ENCODE assay signal across 1 cellular context in genomic region chr9:91207889-91208651, GRCh38.
TF ChIP-seq lines count a peak whose summit lies in the region.

No MANE protein-coding gene starts in this region.

TF ChIP-seq in HepG2, 621 proteins besides CTCF, POLR2A, EP300 and RAD21 (continued from another document and continues in another):
- TF ChIP-seq ARID5B (CRISPR knock-in tag; IDR thresholded peaks at IDR 0.05) (peak; percentile 86), TARDBP (CRISPR knock-in tag; IDR thresholded peaks at IDR 0.05) (peak; percentile 62; the same call in 1 of the 2 replicates), SIX1 (CRISPR knock-in tag; IDR thresholded peaks at IDR 0.05; ENCODE audit: borderline replicate concordance) (peak; percentile 2; the same call in 1 of the 2 replicates), ZFX (CRISPR knock-in tag; IDR thresholded peaks at IDR 0.05; ENCODE audit: low read depth) (peak; percentile 26; the same call in 1 of the 2 replicates), SOX13 (IDR thresholded peaks at IDR 0.05) (no peak), SOX13 (CRISPR knock-in tag; conservative IDR thresholded peaks at IDR 0.05 in 1 of 2, IDR thresholded peaks at IDR 0.05 in 1 of 2) (peak in 1 of 2 experiments; percentile 71; a peak in 2 of 4 replicates), KMT2B (CRISPR knock-in tag; IDR thresholded peaks at IDR 0.05) (0 out of 2 replicates have a peak, but pooled peaks have one; percentile 16), GFI1 (CRISPR knock-in tag; IDR thresholded peaks at IDR 0.05; ENCODE audit: borderline replicate concordance) (peak; percentile 29; the same call in 1 of the 2 replicates), MED8 (CRISPR knock-in tag; IDR thresholded peaks at IDR 0.05; ENCODE audit: insufficient replicate concordance) (peak; percentile 24), ISL2 (CRISPR knock-in tag; IDR thresholded peaks at IDR 0.05) (peak; percentile 89), SETDB1 (CRISPR knock-in tag; IDR thresholded peaks at IDR 0.05; ENCODE audit: borderline replicate concordance) (no peak), CEBPB (IDR thresholded peaks at IDR 0.05; ENCODE audit: borderline replicate concordance, low read depth, low read length) (peak; percentile 70; the same call in 1 of the 2 replicates), MYPOP (CRISPR knock-in tag; IDR thresholded peaks at IDR 0.05) (peak; percentile 60; the same call in 1 of the 2 replicates), FOXA3 (CRISPR knock-in tag; IDR thresholded peaks at IDR 0.05) (peak; percentile 82), CREB3 (CRISPR knock-in tag; IDR thresholded peaks at IDR 0.05) (peak; percentile 81; the same call in 1 of the 2 replicates), ZNF143 (CRISPR knock-in tag; IDR thresholded peaks at IDR 0.05) (0 out of 2 replicates have a peak, but pooled peaks have one; percentile 20), LCORL (IDR thresholded peaks at IDR 0.05) (no peak; the same call in 1 of the 2 replicates), LCORL (CRISPR knock-in tag; IDR thresholded peaks at IDR 0.05) (peak; percentile 71), PRDM10 (CRISPR knock-in tag; IDR thresholded peaks at IDR 0.05; ENCODE audit: low read depth) (peak; percentile 22; the same call in 1 of the 2 replicates), ZSCAN9 (CRISPR knock-in tag; IDR thresholded peaks at IDR 0.05; ENCODE audit: borderline replicate concordance) (peak; percentile 63; the same call in 1 of the 2 replicates), ETV5 (CRISPR knock-in tag; IDR thresholded peaks at IDR 0.05; ENCODE audit: borderline replicate concordance) (peak; percentile 24; the same call in 1 of the 2 replicates), PRDM15 (CRISPR knock-in tag; IDR thresholded peaks at IDR 0.05) (0 out of 2 replicates have a peak, but pooled peaks have one; percentile 27), RBFOX2 (IDR thresholded peaks at IDR 0.05; ENCODE audit: low read depth, low read length) (0 out of 2 replicates have a peak, but pooled peaks have one; percentile 17), ZNF230 (CRISPR knock-in tag; IDR thresholded peaks at IDR 0.05) (no peak), IRF1 (CRISPR knock-in tag; IDR thresholded peaks at IDR 0.05; ENCODE audit: low read depth) (peak; percentile 94; the same call in 1 of the 2 replicates), POGZ (CRISPR knock-in tag; IDR thresholded peaks at IDR 0.05) (peak; percentile 36; the same call in 1 of the 2 replicates), PAXIP1 (CRISPR knock-in tag; conservative IDR thresholded peaks at IDR 0.05) (peak; percentile 57), GATAD2A (CRISPR knock-in tag; IDR thresholded peaks at IDR 0.05) (peak; percentile 89), HDAC1 (CRISPR knock-in tag; IDR thresholded peaks at IDR 0.05) (0 out of 2 replicates have a peak, but pooled peaks have one; percentile 41), NONO (IDR thresholded peaks at IDR 0.05) (no peak), NONO (CRISPR knock-in tag; conservative IDR thresholded peaks at IDR 0.05) (0 out of 2 replicates have a peak, but pooled peaks have one; percentile 27), ZFP36 (IDR thresholded peaks at IDR 0.05; ENCODE audit: borderline replicate concordance, low read depth, low read length, partially characterized antibody) (no peak), RFX3 (CRISPR knock-in tag; IDR thresholded peaks at IDR 0.05) (no peak), BCL6 (CRISPR knock-in tag; IDR thresholded peaks at IDR 0.05) (peak; percentile 79), GRHL1 (CRISPR knock-in tag; conservative IDR thresholded peaks at IDR 0.05) (no peak)
- TF ChIP-seq, protein P1, sequence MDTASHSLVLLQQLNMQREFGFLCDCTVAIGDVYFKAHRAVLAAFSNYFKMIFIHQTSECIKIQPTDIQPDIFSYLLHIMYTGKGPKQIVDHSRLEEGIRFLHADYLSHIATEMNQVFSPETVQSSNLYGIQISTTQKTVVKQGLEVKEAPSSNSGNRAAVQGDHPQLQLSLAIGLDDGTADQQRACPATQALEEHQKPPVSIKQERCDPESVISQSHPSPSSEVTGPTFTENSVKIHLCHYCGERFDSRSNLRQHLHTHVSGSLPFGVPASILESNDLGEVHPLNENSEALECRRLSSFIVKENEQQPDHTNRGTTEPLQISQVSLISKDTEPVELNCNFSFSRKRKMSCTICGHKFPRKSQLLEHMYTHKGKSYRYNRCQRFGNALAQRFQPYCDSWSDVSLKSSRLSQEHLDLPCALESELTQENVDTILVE (CRISPR knock-in tag; IDR thresholded peaks at IDR 0.05) = peak; percentile 54; the same call in 1 of the 2 replicates
